Comparison of ENCODE assay signal across 19 cellular contexts in genomic region chr2:118699816-118700215, GRCh38.
DNase-seq lines count a peak whose midpoint lies in the region; ATAC-seq, FAIRE-seq and TF ChIP-seq lines count a peak whose summit lies in the region.
"Had no signal": no experiment of that assay in that cellular context is flagged by ENCODE, and none has a peak within 500 bp of the region (broad histone marks: within the 10 kb centered on the region; RNA-seq: fewer than 3 reads in every experiment).

No MANE protein-coding gene starts in this region.

- peaks cover 6 to 7% of the 10 kb centered on the region in 2 donors for H3K9me3 Mint-ChIP-seq in activated naive CD4-positive, alpha-beta T cell treated with anti-CD3 and anti-CD28 coated beads, Interleukin-2, amount 50 U/mL, for 72 hours
- H3K9me3 Mint-ChIP-seq: HFFc6 had no signal

- ATAC-seq in activated naive CD4-positive, alpha-beta T cell treated with anti-CD3 and anti-CD28 coated beads, Interleukin-2, amount 50 U/mL, for 72 hours: no peak

- H4K20me1 ChIP-seq in BLaER1 treated with 17β-estradiol and CSF1 and Interleukin-3, amounts not matched to agents 10 nM and 100 nM: no peaks in the 10 kb centered on the region

- no peaks in the 10 kb centered on the region for H3K27me3 ChIP-seq in BLaER1 treated with 17β-estradiol and CSF1 and Interleukin-3, amounts not matched to agents 10 nM and 100 nM
- H3K27me3 ChIP-seq in bronchial epithelial cell (ENCODE audit: control insufficient read depth, insufficient read depth, low read length) (no peaks in the 10 kb centered on the region), HAP-1 (ENCODE audit: low read depth) (no peaks in the 10 kb centered on the region)

- H3K4me1 ChIP-seq in BLaER1 treated with 17β-estradiol and CSF1 and Interleukin-3, amounts not matched to agents 10 nM and 100 nM: peaks cover 0 to 45% (median 31%) of the 10 kb centered on the region in 10 experiments; a peak in 14 of 20 replicates
- H3K4me1 ChIP-seq in HAP-1: no peaks in the 10 kb centered on the region

- DNase-seq in bronchial epithelial cell (ENCODE audit: low read depth) (peak; percentile 16), mesenteric fat pad (ENCODE audit: low spot score) (peak; percentile 43), ureter (ENCODE audit: low spot score) (peak; percentile 36), DMS114 treated with DMSO at 0.1 percent for 48 hours (lab: John Stamatoyannopoulos, UW; ENCODE audit: unreplicated experiment) (no peak), HAP-1 (ENCODE audit: low spot score in 2 of 2) (no peak)
- DNase-seq in activated naive CD4-positive, alpha-beta T cell treated with anti-CD3 and anti-CD28 coated beads, Interleukin-2, amount 50 U/mL, for 72 hours (ENCODE audit: low spot score in 2 of 2): no peak
- DNase-seq: 8988T; AML-193; CD4-positive, alpha-beta memory T cell; DMS53; GF-D8; HCEC 1CT; HFFc6 had no signal

- peaks cover 0 to 15% (median 10%) of the 10 kb centered on the region in 11 experiments; a peak in 14 of 22 replicates for H3K9me3 ChIP-seq in BLaER1 treated with 17β-estradiol and CSF1 and Interleukin-3, amounts not matched to agents 10 nM and 100 nM (replicated peaks in 1 of 11)
- H3K9me3 ChIP-seq in HAP-1: no peaks in the 10 kb centered on the region

- TF ChIP-seq CTCF in bronchial epithelial cell (IDR thresholded peaks at IDR 0.05; ENCODE audit: insufficient read depth, low read length, severe bottlenecking): no peak

- in situ Hi-C loops in HAP-1 (cut with MboI; ENCODE audit: low sequenced_read_pairs): no loop called here

- H3K27ac ChIP-seq in BLaER1 treated with 17β-estradiol and CSF1 and Interleukin-3, amounts not matched to agents 10 nM and 100 nM: no peak overlapping the region; a peak in 1 of 22 replicates
- H3K27ac ChIP-seq: C4-2B, HL-60 had no signal

- H3K9ac ChIP-seq in BLaER1 treated with 17β-estradiol and CSF1 and Interleukin-3, amounts not matched to agents 10 nM and 100 nM: no peak overlapping the region

- no peak overlapping the region for H3K27ac Mint-ChIP-seq in activated naive CD4-positive, alpha-beta T cell treated with anti-CD3 and anti-CD28 coated beads, Interleukin-2, amount 50 U/mL, for 72 hours
- H3K27ac Mint-ChIP-seq: CD4-positive, alpha-beta memory T cell; HFFc6 had no signal

- H3K4me3 ChIP-seq in BLaER1 treated with 17β-estradiol and CSF1 and Interleukin-3, amounts not matched to agents 10 nM and 100 nM: no peak overlapping the region
- H3K4me3 ChIP-seq in bronchial epithelial cell (ENCODE audit: low read depth, low read length) (no peak overlapping the region), HAP-1 (no peak overlapping the region)

- no peaks in the 10 kb centered on the region for H3K36me3 ChIP-seq in BLaER1 treated with 17β-estradiol and CSF1 and Interleukin-3, amounts not matched to agents 10 nM and 100 nM
- H3K36me3 ChIP-seq in bronchial epithelial cell (ENCODE audit: control insufficient read depth, insufficient read depth, low read length) (no peaks in the 10 kb centered on the region), HAP-1 (replicated peaks) (no peaks in the 10 kb centered on the region)

- no peaks in the 10 kb centered on the region for H3K36me3 Mint-ChIP-seq in activated naive CD4-positive, alpha-beta T cell treated with anti-CD3 and anti-CD28 coated beads, Interleukin-2, amount 50 U/mL, for 72 hours
- H3K36me3 Mint-ChIP-seq: CD4-positive, alpha-beta memory T cell had no signal

- FAIRE-seq in bronchial epithelial cell (lab: Jason Lieb, UNC): no peak
- FAIRE-seq: D721Med, GM19239, H1 had no signal

- H3K4me2 ChIP-seq in BLaER1 treated with 17β-estradiol and CSF1 and Interleukin-3, amounts not matched to agents 10 nM and 100 nM: peak overlapping the region in 8 of 11 experiments; percentile 29 to 74 (median 58); a peak in 13 of 22 replicates

Comparison
In these comparisons a context has a peak if more than half of its experiments do, and no peak if none do; other contexts are left out.
1. DNase-seq: peak in bronchial epithelial cell (single experiment), mesenteric fat pad (single experiment) and ureter (single experiment); none in DMS114 treated with DMSO at 0.1 percent for 48 hours (single experiment), HAP-1 (0 of 2) and activated naive CD4-positive, alpha-beta T cell treated with anti-CD3 and anti-CD28 coated beads, Interleukin-2, amount 50 U/mL, for 72 hours (0 of 2).